In genomic region chr3:147391726-147392082, GRCh38 we compare ENCODE assay signal across 10 cellular contexts. TPM values are rescaled to one million over a fixed set of nuclear protein-coding genes. Genes with fewer than 3 reads are reported as not detected.
DNase-seq lines count a peak whose midpoint lies in the region; ATAC-seq and TF ChIP-seq lines count a peak whose summit lies in the region.
"Had no signal": no experiment of that assay in that cellular context is flagged by ENCODE, and none has a peak within 500 bp of the region (broad histone marks: within the 10 kb centered on the region; RNA-seq: fewer than 3 reads in every experiment).

No MANE protein-coding gene starts in this region.

- H3K4me1 Mint-ChIP-seq in HFFc6 (ENCODE audit: low read depth) (peaks cover 34% of the 10 kb centered on the region), natural killer cell (peaks cover 0 to 5% of the 10 kb centered on the region in 2 donors)

- peak overlapping the region; percentile 71; the same call in 1 of the 2 replicates for H3K27ac Mint-ChIP-seq in HFFc6
- H3K27ac Mint-ChIP-seq in natural killer cell = no peak overlapping the region
- H3K27ac Mint-ChIP-seq: activated naive CD8-positive, alpha-beta T cell had no signal

- H3K9ac ChIP-seq in iPS-20b (ENCODE audit: low read depth, low read length) = no peak overlapping the region; the same call in 1 of the 2 replicates

- peaks cover 35% of the 10 kb centered on the region for H3K9me3 Mint-ChIP-seq in HFFc6
- no peaks in the 10 kb centered on the region for H3K9me3 Mint-ChIP-seq in natural killer cell

- H3K36me3 Mint-ChIP-seq in HFFc6 (ENCODE audit: low read depth) (peaks cover 23% of the 10 kb centered on the region), natural killer cell (peaks cover 24% of the 10 kb centered on the region)

- H3K27me3 ChIP-seq in iPS-20b (ENCODE audit: insufficient read depth, low read length) (peaks cover 100% of the 10 kb centered on the region), spleen (replicated peaks in 1 of 7) (peaks cover 15 to 100% (median 98%) of the 10 kb centered on the region in 7 donors)

- in situ Hi-C loops in astrocyte of the spinal cord (cut with HindIII; ENCODE audit: low sequenced_read_pairs) = loop anchor here (25.0 kb wide), 2 partner anchors 579 to 696 kb away; no protein-coding TSS in a partner anchor

- peak overlapping the region; percentile 87 for H3K4me3 Mint-ChIP-seq in HFFc6
- H3K4me3 Mint-ChIP-seq in natural killer cell = no peak overlapping the region
- H3K4me3 Mint-ChIP-seq: activated naive CD8-positive, alpha-beta T cell had no signal

- WGBS in spleen, 5 donors = 11 to 29% (median 16%) methylated on average over 12 of the region's 12 CpGs

- no peaks in the 10 kb centered on the region for H3K36me3 ChIP-seq in iPS-20b (ENCODE audit: insufficient read depth, low read depth, low read length)
- no peaks in the 10 kb centered on the region for H3K36me3 ChIP-seq in spleen
- H3K36me3 ChIP-seq: upper lobe of right lung had no signal

- intact Hi-C loops in spleen (cut with DNase I; ENCODE audit: low total_unique reads) = no loop called here
- intact Hi-C loops in natural killer cell (cut with micrococcal nuclease) = no loop called here

- peaks cover 73% of the 10 kb centered on the region for H3K27me3 Mint-ChIP-seq in HFFc6 (ENCODE audit: insufficient read depth)
- H3K27me3 Mint-ChIP-seq in natural killer cell (ENCODE audit: low read depth in 2 of 2) = peaks cover 64 to 67% of the 10 kb centered on the region in 2 donors

- peak; percentile 4 for DNase-seq in HFFc6
- DNase-seq in astrocyte of the spinal cord (ENCODE audit: low read depth, low spot score) = peak; percentile 95
- DNase-seq in spleen = no peak
- no peak for DNase-seq in natural killer cell
- DNase-seq in hypothalamus (lab: John Stamatoyannopoulos, UW) = no peak
- no peak for DNase-seq in NCI-H2171 (lab: John Stamatoyannopoulos, UW)
- DNase-seq: NCI-H1092, upper lobe of right lung had no signal

- peaks cover 16% of the 10 kb centered on the region; the same call in 1 of the 2 replicates for H3K4me1 ChIP-seq in iPS-20b (ENCODE audit: insufficient read depth, low read length)
- H3K4me1 ChIP-seq in spleen = peaks cover 0 to 29% (median 16%) of the 10 kb centered on the region in 6 donors

- ATAC-seq in natural killer cell = no peak

- H3K9me3 ChIP-seq in iPS-20b (ENCODE audit: insufficient read depth, low read depth, low read length) (no peaks in the 10 kb centered on the region; the same call in 1 of the 2 replicates), spleen (peaks cover 0 to 53% (median 0%) of the 10 kb centered on the region in 8 donors)
- H3K9me3 ChIP-seq: upper lobe of right lung had no signal

- TF ChIP-seq CTCF in HFFc6 (IDR thresholded peaks at IDR 0.05) = no peak
- TF ChIP-seq CTCF in astrocyte of the spinal cord (IDR thresholded peaks at IDR 0.05; ENCODE audit: low read depth, low read length) = no peak
- TF ChIP-seq CTCF in spleen (IDR thresholded peaks at IDR 0.05 in 8 of 11, conservative IDR thresholded peaks at IDR 0.05 in 3 of 11) = no peak
- no peak for TF ChIP-seq CTCF in natural killer cell (IDR thresholded peaks at IDR 0.05)

- H3K4me3 ChIP-seq in astrocyte of the spinal cord (ENCODE audit: low read depth, low read length) = peak overlapping the region; percentile 66
- H3K4me3 ChIP-seq in iPS-20b (ENCODE audit: low read length) = peak overlapping the region; percentile 70
- H3K4me3 ChIP-seq in spleen = peak overlapping the region in 5 of 8 donors; percentile 13 to 51 (median 18)
- H3K4me3 ChIP-seq: upper lobe of right lung had no signal

- no peak overlapping the region for H3K27ac ChIP-seq in iPS-20b (ENCODE audit: low read length)
- no peak overlapping the region for H3K27ac ChIP-seq in spleen
- H3K27ac ChIP-seq: upper lobe of right lung had no signal

- no peak for TF ChIP-seq POLR2A in spleen (IDR thresholded peaks at IDR 0.05)

RNA-seq across cellular contexts. Expression of gene ZIC4, which starts 14.6 kb away (rescaled TPM):
- under 1 TPM; 0.28 to 0.58 (median 0.49) TPM for total RNA-seq in HFFc6 (2021; fragmentation: NEBNext Ultra II Directional; extraction: Animal tissue kit (Norgen Biotek cat#: 25700))
- total RNA-seq in spleen (not detected), natural killer cell (not detected)
- not detected for polyA plus RNA-seq in spleen
- total RNA-seq: upper lobe of right lung had no signal

RNA-seq across cellular contexts. Expression of gene ZIC1, which starts 17.5 kb away (rescaled TPM):
- total RNA-seq in HFFc6 (2021; fragmentation: NEBNext Ultra II Directional; extraction: Animal tissue kit (Norgen Biotek cat#: 25700)) = 1 to 10 TPM in 1 of 6 experiments, under 1 TPM in 5; 0.43 to 1.0 (median 0.57) TPM
- total RNA-seq in spleen (not detected), natural killer cell (not detected)
- not detected for polyA plus RNA-seq in spleen
- total RNA-seq: upper lobe of right lung had no signal

Comparison
In these comparisons a context has a peak if more than half of its experiments do, and no peak if none do; other contexts are left out.
1. DNase-seq: peak in HFFc6 (single experiment) and astrocyte of the spinal cord (single experiment); none in spleen (single experiment), natural killer cell (single experiment), hypothalamus (0 of 51) and NCI-H2171 (single experiment).
2. H3K4me3 ChIP-seq: peak in every context shown above with its lines; median percentile 70 in iPS-20b; 66 in astrocyte of the spinal cord; 18 in spleen.